12 cellular contexts compared by ENCODE assay signal in genomic region chr11:33195391-33196190, GRCh38. TPM values are rescaled to one million over a fixed set of nuclear protein-coding genes. Genes with fewer than 3 reads are reported as not detected.
DNase-seq lines count a peak whose midpoint lies in the region; ATAC-seq, FAIRE-seq and TF ChIP-seq lines count a peak whose summit lies in the region.
"Had no signal": no experiment of that assay in that cellular context is flagged by ENCODE, and none has a peak within 500 bp of the region (broad histone marks: within the 10 kb centered on the region; RNA-seq: fewer than 3 reads in every experiment).

No MANE protein-coding gene starts in this region.

- peak overlapping the region; percentile 94 to 98 (median 96) for H3K27ac Mint-ChIP-seq in CD14-positive monocyte
- H3K27ac Mint-ChIP-seq: activated naive CD4-positive, alpha-beta T cell treated with anti-CD3 and anti-CD28 coated beads, Interleukin-2, amount 50 U/mL, for 24 hours had no signal

- peaks cover 62% of the 10 kb centered on the region for H3K4me1 Mint-ChIP-seq in CD14-positive monocyte
- H3K4me1 Mint-ChIP-seq: activated naive CD4-positive, alpha-beta T cell treated with anti-CD3 and anti-CD28 coated beads, Interleukin-2, amount 50 U/mL, for 24 hours had no signal

- 71 to 100% methylated on average over 1 of the region's 4 CpGs for WGBS in mesodermal cell (ENCODE audit: insufficient coverage in 2 of 2), 2 experiments

- TF ChIP-seq CTCF in CD14-positive monocyte (IDR thresholded peaks at IDR 0.05) (no peak), bronchial epithelial cell (IDR thresholded peaks at IDR 0.05; ENCODE audit: insufficient read depth, low read length, severe bottlenecking) (no peak)

- no peaks in the 10 kb centered on the region for H3K36me3 ChIP-seq in bronchial epithelial cell (ENCODE audit: control insufficient read depth, insufficient read depth, low read length)
- no peaks in the 10 kb centered on the region for H3K36me3 ChIP-seq in mesodermal cell (ENCODE audit: control insufficient read depth, insufficient read depth, low read length)
- H3K36me3 ChIP-seq: upper lobe of left lung had no signal

- DNase-seq in CD14-positive monocyte (ENCODE audit: low spot score) (peak; percentile 83), MV-4-11 (lab: John Stamatoyannopoulos, UW) (peak; percentile 80), bronchial epithelial cell (ENCODE audit: low read depth) (peak; percentile 34), hepatic stellate cell (ENCODE audit: low spot score) (no peak), RCC 7860 (ENCODE audit: low spot score) (no peak)
- DNase-seq: activated CD4-positive, alpha-beta T cell treated with anti-CD3 and anti-CD28 coated beads, Interleukin-2, amount 50 U/mL, for 48 hours; GOT3 had no signal

- peak overlapping the region; percentile 57 for H3K27ac ChIP-seq in mesodermal cell (ENCODE audit: low read depth, low read length, severe bottlenecking)

- H3K4me3 ChIP-seq in bronchial epithelial cell (ENCODE audit: low read depth, low read length) (no peak overlapping the region), mesodermal cell (ENCODE audit: extremely low read depth, insufficient read depth, low read length, poor library complexity, severe bottlenecking) (no peak overlapping the region)
- H3K4me3 ChIP-seq: upper lobe of left lung had no signal

- no peaks in the 10 kb centered on the region for H3K9me3 ChIP-seq in mesodermal cell (ENCODE audit: control insufficient read depth, low read length)
- H3K9me3 ChIP-seq: upper lobe of left lung had no signal

- H3K4me3 Mint-ChIP-seq in CD14-positive monocyte, result no peak overlapping the region
- H3K4me3 Mint-ChIP-seq: activated naive CD4-positive, alpha-beta T cell treated with anti-CD3 and anti-CD28 coated beads, Interleukin-2, amount 50 U/mL, for 24 hours had no signal

- no peaks in the 10 kb centered on the region for H3K36me3 Mint-ChIP-seq in CD14-positive monocyte
- H3K36me3 Mint-ChIP-seq: activated naive CD4-positive, alpha-beta T cell treated with anti-CD3 and anti-CD28 coated beads, Interleukin-2, amount 50 U/mL, for 24 hours had no signal

- no peak for FAIRE-seq in bronchial epithelial cell (lab: Jason Lieb, UNC)
- no peak for FAIRE-seq in RCC 7860 (lab: Jason Lieb, UNC)

- intact Hi-C loops in CD14-positive monocyte (cut with micrococcal nuclease), result loop anchor here in 1 of 2 donors (2.0 to 5.0 kb wide), 2 partner anchors 15 to 62 kb away; partner anchors contain the start of gene HIPK3

- peaks cover 0 to 3% (median 0%) of the 10 kb centered on the region in 7 donors for H3K9me3 Mint-ChIP-seq in CD14-positive monocyte
- H3K9me3 Mint-ChIP-seq: activated naive CD4-positive, alpha-beta T cell treated with anti-CD3 and anti-CD28 coated beads, Interleukin-2, amount 50 U/mL, for 24 hours had no signal

- ATAC-seq in HG03135 (IDR thresholded peaks at IDR 0.05; ENCODE audit: unreplicated experiment) (no peak), HG02678 (IDR thresholded peaks at IDR 0.05; ENCODE audit: unreplicated experiment) (no peak)

- no peaks in the 10 kb centered on the region for H3K27me3 ChIP-seq in bronchial epithelial cell (ENCODE audit: control insufficient read depth, insufficient read depth, low read length)
- H3K27me3 ChIP-seq: upper lobe of left lung had no signal

- peaks cover 0 to 1% (median 0%) of the 10 kb centered on the region in 3 donors for H3K27me3 Mint-ChIP-seq in CD14-positive monocyte (ENCODE audit: low read depth in 3 of 3)
- H3K27me3 Mint-ChIP-seq: activated naive CD4-positive, alpha-beta T cell treated with anti-CD3 and anti-CD28 coated beads, Interleukin-2, amount 50 U/mL, for 24 hours had no signal

- no peaks in the 10 kb centered on the region for H3K4me1 ChIP-seq in mesodermal cell (ENCODE audit: control insufficient read depth, insufficient read depth, low read length, poor library complexity, severe bottlenecking)
- H3K4me1 ChIP-seq: upper lobe of left lung had no signal

RNA-seq across cellular contexts. Expression of gene CSTF3, which starts 34.3 kb away (rescaled TPM):
- polyA plus RNA-seq in CD14-positive monocyte, result 1 to 10 TPM; 6.9 to 7.1 TPM
- total RNA-seq in bronchial epithelial cell, result 16.6 and 23.2 TPM in 2 replicates
- 50.7 TPM for polyA plus RNA-seq in mesodermal cell (2013, experiment 1 of 2)
- 59.0 TPM for polyA plus RNA-seq in mesodermal cell (2013, experiment 2 of 2)

Comparison
In these comparisons a context has a peak if more than half of its experiments do, and no peak if none do; other contexts are left out.
1. DNase-seq: peak in CD14-positive monocyte (single experiment), MV-4-11 (single experiment) and bronchial epithelial cell (single experiment); none in hepatic stellate cell (single experiment) and RCC 7860 (single experiment).